ENCODE assay signal across 14 cellular contexts in the genomic region with DNA sequence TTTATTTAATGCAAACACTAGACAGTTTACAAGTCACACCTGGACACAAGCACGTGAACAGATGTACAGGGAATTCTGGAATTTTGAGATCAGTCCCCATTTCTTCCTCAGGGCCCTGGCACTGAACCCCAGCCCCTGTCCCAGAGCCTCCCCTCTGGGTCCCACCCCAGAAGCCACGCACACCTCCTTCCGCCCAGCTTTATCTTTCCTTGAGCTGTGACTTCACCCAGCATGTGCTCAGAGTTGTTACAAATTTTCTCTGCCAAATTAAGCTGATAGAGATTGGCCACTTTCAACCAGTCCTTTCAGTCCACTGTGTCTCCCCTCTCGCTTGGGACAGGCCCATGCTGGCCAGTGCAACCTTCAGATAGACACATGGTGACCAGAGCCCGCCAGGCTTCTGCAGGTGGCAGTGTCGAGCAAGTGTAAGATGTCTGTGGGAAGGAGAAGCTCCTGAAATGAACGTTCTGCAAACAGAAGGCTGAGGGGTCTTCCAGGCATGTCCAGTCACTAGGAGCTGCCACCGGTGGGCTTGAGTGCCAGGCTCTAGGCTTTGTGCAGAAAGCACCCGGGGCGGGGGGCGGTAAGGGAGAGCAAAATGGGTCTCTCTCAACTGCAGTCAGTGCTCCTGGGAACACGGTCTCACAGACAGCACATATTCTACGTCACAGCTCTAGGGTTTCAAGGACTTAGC.
A peak's percentile ranks its signal among the peaks of the same experiment; 100 is the strongest.
DNase-seq lines count a peak whose midpoint lies in the region; ATAC-seq, FAIRE-seq and TF ChIP-seq lines count a peak whose summit lies in the region.
"Had no signal": no experiment of that assay in that cellular context is flagged by ENCODE, and none has a peak within 500 bp of the region (broad histone marks: within the 10 kb centered on the region; RNA-seq: fewer than 3 reads in every experiment).

No MANE protein-coding gene starts in this region.

- H3K36me3 Mint-ChIP-seq in activated naive CD8-positive, alpha-beta T cell treated with anti-CD3 and anti-CD28 coated beads for 36 hours = no peaks in the 10 kb centered on the region
- peaks cover 3% of the 10 kb centered on the region for H3K36me3 Mint-ChIP-seq in activated naive CD8-positive, alpha-beta T cell treated with anti-CD3 and anti-CD28 coated beads, Interleukin-2, amount 50 U/mL, for 24 hours (ENCODE audit: low read depth)
- no peaks in the 10 kb centered on the region for H3K36me3 Mint-ChIP-seq in T-helper 17 cell (ENCODE audit: low read depth)
- H3K36me3 Mint-ChIP-seq: type B pancreatic cell had no signal

- no peak overlapping the region for H3K4me3 Mint-ChIP-seq in activated naive CD8-positive, alpha-beta T cell treated with anti-CD3 and anti-CD28 coated beads for 36 hours
- no peak overlapping the region for H3K4me3 Mint-ChIP-seq in activated naive CD8-positive, alpha-beta T cell treated with anti-CD3 and anti-CD28 coated beads, Interleukin-2, amount 50 U/mL, for 24 hours
- H3K4me3 Mint-ChIP-seq in T-helper 17 cell = no peak overlapping the region
- H3K4me3 Mint-ChIP-seq: activated T-cell treated with anti-CD3 and anti-CD28 coated beads, Interleukin-2, amount 50 U/mL, for 72 hours; B cell; type B pancreatic cell had no signal

- H3K27me3 Mint-ChIP-seq in activated naive CD8-positive, alpha-beta T cell treated with anti-CD3 and anti-CD28 coated beads for 36 hours = no peaks in the 10 kb centered on the region
- no peaks in the 10 kb centered on the region for H3K27me3 Mint-ChIP-seq in activated naive CD8-positive, alpha-beta T cell treated with anti-CD3 and anti-CD28 coated beads, Interleukin-2, amount 50 U/mL, for 24 hours
- no peaks in the 10 kb centered on the region for H3K27me3 Mint-ChIP-seq in T-helper 17 cell
- H3K27me3 Mint-ChIP-seq: B cell, type B pancreatic cell had no signal

- no peak overlapping the region for H2BK15ac ChIP-seq in H1 (ENCODE audit: low read length)

- H3K56ac ChIP-seq in H1 (replicated peaks; ENCODE audit: insufficient read length, low read depth, low read length) = no peak overlapping the region

- no peak for FAIRE-seq in H1 (lab: Jason Lieb, UNC)

- peak overlapping the region; percentile 38 for H3K27ac Mint-ChIP-seq in activated naive CD8-positive, alpha-beta T cell treated with anti-CD3 and anti-CD28 coated beads for 36 hours
- H3K27ac Mint-ChIP-seq in activated naive CD8-positive, alpha-beta T cell treated with anti-CD3 and anti-CD28 coated beads, Interleukin-2, amount 50 U/mL, for 24 hours = no peak overlapping the region
- H3K27ac Mint-ChIP-seq in T-helper 17 cell = no peak overlapping the region
- H3K27ac Mint-ChIP-seq: activated T-cell treated with anti-CD3 and anti-CD28 coated beads, Interleukin-2, amount 50 U/mL, for 72 hours; B cell; type B pancreatic cell had no signal

- TF ChIP-seq EP300 in H1 (IDR thresholded peaks at IDR 0.05; ENCODE audit: borderline replicate concordance in 1 of 2, low read depth in 2 of 2, low read length in 2 of 2) = no peak

- no peaks in the 10 kb centered on the region for H3K9me2 ChIP-seq in OCI-LY7 (ENCODE audit: insufficient read depth, low read length)

- H3K4me1 ChIP-seq in OCI-LY7 (ENCODE audit: insufficient read depth, low read length, poor library complexity, severe bottlenecking) (no peaks in the 10 kb centered on the region), H1 (replicated peaks in 1 of 4; ENCODE audit: control insufficient read depth in 3 of 4, insufficient read depth in 4 of 4, low read length in 3 of 4) (peaks cover 0 to 10% (median 3%) of the 10 kb centered on the region in 4 experiments; a peak in 4 of 7 replicates)
- H3K4me1 ChIP-seq: body of pancreas had no signal

- no peaks in the 10 kb centered on the region for H3K4me1 Mint-ChIP-seq in activated naive CD8-positive, alpha-beta T cell treated with anti-CD3 and anti-CD28 coated beads for 36 hours
- H3K4me1 Mint-ChIP-seq in activated naive CD8-positive, alpha-beta T cell treated with anti-CD3 and anti-CD28 coated beads, Interleukin-2, amount 50 U/mL, for 24 hours = peaks cover 5% of the 10 kb centered on the region
- H3K4me1 Mint-ChIP-seq in T-helper 17 cell = no peaks in the 10 kb centered on the region
- H3K4me1 Mint-ChIP-seq: B cell had no signal

- H3K18ac ChIP-seq in H1 (ENCODE audit: extremely low read depth, low read length) = no peak overlapping the region

- no peak overlapping the region for H3K27ac ChIP-seq in OCI-LY7 (ENCODE audit: low read depth, low read length, poor library complexity, severe bottlenecking)
- H3K27ac ChIP-seq in H1 (ENCODE audit: low read depth, low read length) = no peak overlapping the region
- H3K27ac ChIP-seq in temporal lobe (ENCODE audit: low read depth, low read length) = peak overlapping the region; percentile 58
- H3K27ac ChIP-seq: body of pancreas had no signal

- H2BK20ac ChIP-seq in H1 (ENCODE audit: low read length) = no peak overlapping the region

- TF ChIP-seq CTCF in OCI-LY7 (conservative IDR thresholded peaks at IDR 0.05; ENCODE audit: low read length) (peak; percentile 58), H1 (IDR thresholded peaks at IDR 0.05; ENCODE audit: control extremely low read depth in 1 of 3, insufficient read depth in 1 of 3, low read depth in 1 of 3, low read length in 3 of 3) (peak in 2 of 3 experiments; percentile 12 to 43; a peak in 1 of 4 replicates)

- H2BK120ac ChIP-seq in H1 (replicated peaks; ENCODE audit: low read depth, low read length) = no peak overlapping the region

- H4K8ac ChIP-seq in H1 (ENCODE audit: extremely low read depth, insufficient read depth, low read length) = no peak overlapping the region

- POLR2A ChIA-PET in OCI-LY7 (lab: Charles Lee) (no interaction called here), H1 (lab: Charles Lee; ENCODE audit: partially characterized antibody) (interaction anchor here (1.9 kb wide), 1 partner anchor 223 kb away, joined by 6 read pairs; no protein-coding TSS in a partner anchor)

- H4K20me1 ChIP-seq in OCI-LY7 (ENCODE audit: insufficient read depth, low read length) (no peaks in the 10 kb centered on the region), H1 (replicated peaks in 1 of 2; ENCODE audit: control insufficient read depth in 1 of 2, insufficient read depth in 2 of 2, low read length in 2 of 2) (no peaks in the 10 kb centered on the region)

- no TSS peak for BruUV-seq in OCI-LY7 (replicated peaks; lab: Mats Ljungman, UMichigan)

- H3K79me2 ChIP-seq in OCI-LY7 (ENCODE audit: insufficient read depth, low read depth, low read length) (no peaks in the 10 kb centered on the region), H1 (ENCODE audit: control insufficient read depth in 1 of 2, insufficient read depth in 2 of 2, low read length in 2 of 2) (no peaks in the 10 kb centered on the region)

- WGBS in H1 (ENCODE audit: extremely low coverage in 1 of 2, insufficient coverage in 1 of 2, insufficient read length in 1 of 2, insufficient replicate concordance in 2 of 2, low coverage in 1 of 2, low lambda C conversion rate in 2 of 2, missing lambda C conversion rate in 1 of 2), 2 experiments = 88% methylated on average over 9 of the region's 13 CpGs; no CpG with 5 or more reads in 1 of the 2 experiments

- H3K36me3 ChIP-seq in OCI-LY7 (ENCODE audit: insufficient read depth, low read length) (peaks cover 10% of the 10 kb centered on the region; the same call in 1 of the 2 replicates), H1 (ENCODE audit: control insufficient read depth in 2 of 4, insufficient read depth in 4 of 4, low read length in 3 of 4) (peaks cover 0 to 9% (median 0%) of the 10 kb centered on the region in 4 experiments; a peak in 1 of 8 replicates)

- no peak overlapping the region for H3K4ac ChIP-seq in H1 (replicated peaks; ENCODE audit: insufficient read length, low read depth, low read length)

- no peak overlapping the region for H3K23ac ChIP-seq in H1 (ENCODE audit: insufficient read length)

- intact Hi-C loops in OCI-LY7 (cut with micrococcal nuclease; ENCODE audit: unreplicated experiment) = no loop called here

- TF ChIP-seq RAD21 in H1 (IDR thresholded peaks at IDR 0.05 in 1 of 2, conservative IDR thresholded peaks at IDR 0.05 in 1 of 2; ENCODE audit: low read depth in 2 of 2, low read length in 2 of 2) = peak; percentile 32 to 41

- no peak overlapping the region for H2AK5ac ChIP-seq in H1 (ENCODE audit: low read depth, low read length)

- no peak overlapping the region for H4K91ac ChIP-seq in H1 (replicated peaks; ENCODE audit: insufficient read length, low read length)

- no peaks in the 10 kb centered on the region for H3K23me2 ChIP-seq in H1 (ENCODE audit: low read depth, low read length)

- H3K4me2 ChIP-seq in OCI-LY7 (ENCODE audit: low read length) (no peak overlapping the region), H1 (ENCODE audit: insufficient read depth in 1 of 2, low read depth in 2 of 2, low read length in 2 of 2) (no peak overlapping the region)

- H2BK5ac ChIP-seq in H1 (ENCODE audit: low read depth, low read length) = no peak overlapping the region

- H3K4me3 ChIP-seq in OCI-LY7 (ENCODE audit: low read depth, low read length, poor library complexity, severe bottlenecking) (no peak overlapping the region), H1 (ENCODE audit: extremely low read depth in 1 of 4, insufficient read depth in 2 of 4, low read depth in 3 of 4, low read length in 4 of 4) (no peak overlapping the region)
- H3K4me3 ChIP-seq: body of pancreas had no signal

- no peak overlapping the region for H3K14ac ChIP-seq in H1 (ENCODE audit: insufficient read length)

- CTCF ChIA-PET in OCI-LY7 (lab: Charles Lee; ENCODE audit: unreplicated experiment) (no interaction called here), H1 (lab: Charles Lee; ENCODE audit: partially characterized antibody) (interaction anchor here (0.5 to 2.7 kb wide), 10 partner anchors 9 to 326 kb away, joined by 3 to 18 read pairs (median 3); no protein-coding TSS in a partner anchor)

- no peaks in the 10 kb centered on the region for H3K79me1 ChIP-seq in H1 (ENCODE audit: low read depth, low read length)

- no peaks in the 10 kb centered on the region for H3K9me3 Mint-ChIP-seq in activated naive CD8-positive, alpha-beta T cell treated with anti-CD3 and anti-CD28 coated beads for 36 hours
- H3K9me3 Mint-ChIP-seq in activated naive CD8-positive, alpha-beta T cell treated with anti-CD3 and anti-CD28 coated beads, Interleukin-2, amount 50 U/mL, for 24 hours = no peaks in the 10 kb centered on the region
- H3K9me3 Mint-ChIP-seq: activated T-cell treated with anti-CD3 and anti-CD28 coated beads, Interleukin-2, amount 50 U/mL, for 72 hours; type B pancreatic cell had no signal

- no peak overlapping the region for H2BK12ac ChIP-seq in H1 (ENCODE audit: low read depth, low read length)

- H2AFZ ChIP-seq in OCI-LY7 (ENCODE audit: low read length) (no peak overlapping the region), H1 (ENCODE audit: low read length) (no peak overlapping the region)

- no peak for ATAC-seq in activated naive CD8-positive, alpha-beta T cell treated with anti-CD3 and anti-CD28 coated beads, Interleukin-2, amount 50 U/mL, for 24 hours
- no peak for ATAC-seq in T-helper 17 cell
- ATAC-seq: body of pancreas had no signal

- H4K5ac ChIP-seq in H1 (ENCODE audit: insufficient read length, low read depth, low read length) = no peak overlapping the region

- no peak for DNase-seq in activated naive CD8-positive, alpha-beta T cell treated with anti-CD3 and anti-CD28 coated beads for 36 hours
- no peak for DNase-seq in activated naive CD8-positive, alpha-beta T cell treated with anti-CD3 and anti-CD28 coated beads, Interleukin-2, amount 50 U/mL, for 24 hours
- DNase-seq in OCI-LY7 (ENCODE audit: low spot score) (peak; percentile 9), H1 (ENCODE audit: low read depth in 1 of 2, low spot score in 2 of 2) (no peak), T-helper 17 cell (no peak), NCI-H2171 (lab: John Stamatoyannopoulos, UW) (no peak)
- no peak for DNase-seq in effector CD4-positive, alpha-beta T cell
- DNase-seq: activated T-cell treated with anti-CD3 and anti-CD28 coated beads, Interleukin-2, amount 50 U/mL, for 72 hours; GOT3; NCI-H2029 treated with DMSO at 0.1 percent for 48 hours had no signal

- no peak overlapping the region for H3K9ac ChIP-seq in H1 (replicated peaks in 1 of 4; ENCODE audit: extremely low read depth in 1 of 4, low read depth in 3 of 4, low read length in 3 of 4)

- no peaks in the 10 kb centered on the region for H3K27me3 ChIP-seq in H1 (replicated peaks in 1 of 4; ENCODE audit: control insufficient read depth in 3 of 4, extremely low read depth in 1 of 4, insufficient read depth in 3 of 4, low read length in 3 of 4)
- H3K27me3 ChIP-seq: body of pancreas had no signal

- no peak for TF ChIP-seq POLR2A in H1 (IDR thresholded peaks at IDR 0.05; ENCODE audit: control extremely low read depth in 1 of 2, low read depth in 2 of 2, low read length in 2 of 2)

- H3K9me3 ChIP-seq in OCI-LY7 (ENCODE audit: low read length) (no peaks in the 10 kb centered on the region), H1 (ENCODE audit: insufficient read depth in 2 of 2, low read depth in 1 of 2, low read length in 1 of 2) (no peaks in the 10 kb centered on the region), T-helper 17 cell (ENCODE audit: control insufficient read depth, low read length, poor library complexity, severe bottlenecking) (no peaks in the 10 kb centered on the region)
- H3K9me3 ChIP-seq: body of pancreas had no signal
